In genomic region chr20:48325656-48326433, GRCh38 we compare ENCODE assay signal across 26 cellular contexts.
"Had no signal": no experiment of that assay in that cellular context is flagged by ENCODE, and none has a peak within 500 bp of the region (broad histone marks: within the 10 kb centered on the region; RNA-seq: fewer than 3 reads in every experiment).

No MANE protein-coding gene starts in this region.

- H3K27ac ChIP-seq: HL-60, SJSA1, SK-N-MC had no signal

- H3K27ac Mint-ChIP-seq: T-cell had no signal

- H3K36me3 ChIP-seq: MG63, SJSA1 had no signal

- H3K9me3 ChIP-seq: MG63, SJSA1 had no signal

- H3K4me3 ChIP-seq: MG63, SJSA1, SK-N-MC had no signal

- H3K36me3 Mint-ChIP-seq: T-cell had no signal

- H3K4me3 Mint-ChIP-seq: T-cell had no signal

- H3K9me3 Mint-ChIP-seq: T-cell had no signal

- DNase-seq: Karpas-422, KG1, MG63, NCI-H1092, NCI-H1105 treated with DMSO at 0.1 percent for 48 hours, NCI-H1417 treated with DMSO at 0.1 percent for 48 hours, NCI-H146, NCI-H1694 treated with DMSO at 0.1 percent for 48 hours, NCI-H1930, NCI-H2081 treated with DMSO at 0.1 percent for 48 hours, NCI-H2171, NCI-H226, NCI-H446, NCI-H510A, NCI-H524 treated with DMSO at 0.1 percent for 48 hours, NCI-H69, NCI-H774, PC-3, Right ventricle myocardium superior, SIG-M5, SW 1271, T-cell had no signal

- ATAC-seq: Panc1, PC-3, T-cell had no signal

- H3K27me3 ChIP-seq: MG63, SJSA1 had no signal

- H3K4me1 Mint-ChIP-seq: T-cell had no signal
